In the genomic region with DNA sequence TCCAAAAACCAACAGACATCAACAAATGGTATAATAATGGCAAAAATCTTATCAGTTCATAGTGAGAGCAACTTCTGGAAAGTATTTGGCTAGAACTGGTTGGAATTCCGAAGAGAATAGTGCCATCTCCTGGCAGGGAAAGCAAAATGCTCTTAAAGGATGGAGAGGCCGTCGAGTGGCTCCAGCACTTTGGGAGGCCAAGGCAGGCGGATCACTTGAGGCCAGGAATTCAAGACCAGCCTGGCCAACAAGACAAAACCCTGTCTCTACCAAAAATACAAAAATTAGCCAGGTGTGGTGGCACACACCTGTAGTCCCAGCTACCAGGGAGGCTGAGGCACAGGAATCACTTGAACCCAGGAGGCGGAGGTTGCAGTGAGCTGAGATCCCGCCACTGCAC, we compare ENCODE assay signal across 1 cellular context.
TF ChIP-seq lines count a peak whose summit lies in the region.

No MANE protein-coding gene starts in this region.

TF ChIP-seq in WTC11, 78 proteins besides CTCF, POLR2A, EP300 and RAD21:
- TF ChIP-seq, protein P1, sequence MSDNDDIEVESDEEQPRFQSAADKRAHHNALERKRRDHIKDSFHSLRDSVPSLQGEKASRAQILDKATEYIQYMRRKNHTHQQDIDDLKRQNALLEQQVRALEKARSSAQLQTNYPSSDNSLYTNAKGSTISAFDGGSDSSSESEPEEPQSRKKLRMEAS (CRISPR knock-in tag; IDR thresholded peaks at IDR 0.05) = 0 out of 2 replicates have a peak, but pooled peaks have one; percentile 3
